In genomic region chr17:8823279-8823678, GRCh38 we compare ENCODE assay signal across 30 cellular contexts. TPM values are rescaled to one million over a fixed set of nuclear protein-coding genes. Genes with fewer than 3 reads are reported as not detected.
"Had no signal": no experiment of that assay in that cellular context is flagged by ENCODE, and none has a peak within 500 bp of the region (broad histone marks: within the 10 kb centered on the region; RNA-seq: fewer than 3 reads in every experiment).

No MANE protein-coding gene starts in this region.

- DNase-seq: hypothalamus; immature natural killer cell; kidney; left colon; left lung; naive thymus-derived CD8-positive, alpha-beta T cell; nucleus accumbens; psoas muscle; right lobe of liver; stimulated activated CD4-positive, alpha-beta T cell treated with anti-CD3 and anti-CD28 coated beads, Interleukin-1b, Interleukin-23, amount 100 ng/mL, for 48 hours; stimulated activated CD4-positive, alpha-beta T cell treated with anti-CD3 and anti-CD28 coated beads, Interleukin-2, amount 100 ng/mL, for 48 hours; stimulated activated CD4-positive, alpha-beta T cell treated with anti-CD3 and anti-CD28 coated beads, Interleukin-4, amount 100 ng/mL, for 4 hours; stimulated activated CD8-positive, alpha-beta memory T cell treated with anti-CD3 and anti-CD28 coated beads, Interleukin-4, amount 100 ng/mL, for 48 hours; stimulated activated naive B cell treated with anti-CD40 and anti-IgM and Interleukin-4, amounts not matched to agents 10 μg/mL and 1 μg/mL and 100 μg/mL, for 72 hours; stimulated activated naive CD8-positive, alpha-beta T cell treated with anti-CD3 and anti-CD28 coated beads, Interleukin-15, Interleukin-2, amounts not matched to agents 100 U/mL and 50 U/mL, for 24 hours; stomach; testis; thyroid gland; transverse colon; upper lobe of right lung had no signal

- H2AFZ ChIP-seq: parathyroid adenoma had no signal

- H3K4me3 Mint-ChIP-seq: immature natural killer cell; naive thymus-derived CD8-positive, alpha-beta T cell; nephron; neural crest cell; stimulated activated naive B cell treated with anti-CD40 and anti-IgM and Interleukin-4, amounts not matched to agents 10 μg/mL and 1 μg/mL and 100 μg/mL, for 72 hours had no signal

- H3K27ac Mint-ChIP-seq: immature natural killer cell; nephron; stimulated activated naive B cell treated with anti-CD40 and anti-IgM and Interleukin-4, amounts not matched to agents 10 μg/mL and 1 μg/mL and 100 μg/mL, for 72 hours had no signal

- H3K9ac ChIP-seq: parathyroid adenoma had no signal

- FAIRE-seq: islet of Langerhans, kidney, urothelium cell line had no signal

- H3K27me3 ChIP-seq: right atrium auricular region, right lobe of liver, testis, thyroid gland, transverse colon had no signal

- H3K9me3 ChIP-seq: left lung, right lobe of liver, testis, thyroid gland, upper lobe of right lung had no signal

- H3K4me2 ChIP-seq: smooth muscle cell had no signal

- H3K79me2 ChIP-seq: parathyroid adenoma had no signal

- H3K4me3 ChIP-seq: left lung, lung, psoas muscle, right atrium auricular region, right lobe of liver, smooth muscle cell, stomach, testis, thyroid gland, transverse colon, upper lobe of right lung had no signal

- H3K9me3 Mint-ChIP-seq: immature natural killer cell had no signal

- H3K4me1 ChIP-seq: left lung, parathyroid adenoma, psoas muscle, right atrium auricular region, right lobe of liver, stomach, testis, thyroid gland, transverse colon, upper lobe of right lung had no signal

- ATAC-seq: left colon; left lung; naive thymus-derived CD8-positive, alpha-beta T cell; psoas muscle; right lobe of liver; stimulated activated naive B cell treated with anti-CD40 and anti-IgM and Interleukin-4, amounts not matched to agents 10 μg/mL and 1 μg/mL and 100 μg/mL, for 72 hours; stimulated activated naive CD8-positive, alpha-beta T cell treated with anti-CD3 and anti-CD28 coated beads, Interleukin-15, Interleukin-2, amounts not matched to agents 100 U/mL and 50 U/mL, for 24 hours; upper lobe of right lung had no signal

- H3K27ac ChIP-seq: left lung, parathyroid adenoma, psoas muscle, right atrium auricular region, right lobe of liver, stomach, testis, thyroid gland, transverse colon, upper lobe of right lung had no signal

- H3K4me1 Mint-ChIP-seq: immature natural killer cell, nephron had no signal

- H3K36me3 ChIP-seq: left lung, right atrium auricular region, right lobe of liver, stomach, thyroid gland, transverse colon, upper lobe of right lung had no signal

RNA-seq across cellular contexts. Expression of gene MFSD6L, which starts 24.1 kb away (rescaled TPM):
- total RNA-seq: neural crest cell, osteoblast, psoas muscle, renal cortical epithelial cell, right lobe of liver had no signal
- polyA plus RNA-seq: immature natural killer cell; naive thymus-derived CD8-positive, alpha-beta T cell; psoas muscle; smooth muscle cell had no signal

RNA-seq across cellular contexts. Expression of gene PIK3R6, which starts 44.2 kb away (rescaled TPM):
- total RNA-seq: neural crest cell, osteoblast, renal cortical epithelial cell, smooth muscle cell had no signal
- polyA plus RNA-seq: smooth muscle cell had no signal
